ENCODE assay signal across 8 cellular contexts in genomic region chr9:124011460-124012301, GRCh38. TPM values are rescaled to one million over a fixed set of nuclear protein-coding genes. Genes with fewer than 3 reads are reported as not detected.
DNase-seq lines count a peak whose midpoint lies in the region; ATAC-seq, FAIRE-seq and TF ChIP-seq lines count a peak whose summit lies in the region.

LHX2 (plus strand) TSS chr9:124011768; CDS start chr9:124012349, 581 bp downstream.

- H3K79me2 ChIP-seq in keratinocyte (ENCODE audit: control insufficient read depth, insufficient read depth, low read length): no peaks in the 10 kb centered on the region

- H3K27me3 ChIP-seq in breast epithelium (peaks cover 31 to 100% of the 10 kb centered on the region in 2 donors), keratinocyte (ENCODE audit: control insufficient read depth, extremely low read depth, insufficient read depth, low read length) (peaks cover 98% of the 10 kb centered on the region)

- H3K4me1 ChIP-seq in breast epithelium (peaks cover 0 to 17% of the 10 kb centered on the region in 2 donors), keratinocyte (ENCODE audit: control insufficient read depth, extremely low read depth, insufficient read depth, low read length) (peaks cover 19% of the 10 kb centered on the region)

- H3K9me1 ChIP-seq in keratinocyte (ENCODE audit: control insufficient read depth, extremely low read depth, insufficient read depth, low read length): no peaks in the 10 kb centered on the region

- dilution Hi-C loops in keratinocyte (cut with MboI; ENCODE audit: extremely low pct_ligation_motif_present, low sequenced_read_pairs): no loop called here

- TF ChIP-seq POLR2A in breast epithelium (IDR thresholded peaks at IDR 0.05): no peak

- ATAC-seq in HG02885 (IDR thresholded peaks at IDR 0.05; ENCODE audit: poor library complexity, unreplicated experiment): peak; percentile 64
- no peak for ATAC-seq in GM18520 (IDR thresholded peaks at IDR 0.05; ENCODE audit: unreplicated experiment)

- intact Hi-C loops in breast epithelium (cut with DNase I; ENCODE audit: low total_unique reads): no loop called here

- H3K4me3 ChIP-seq in breast epithelium (peak within 1 kb of the TSS; percentile 24 to 63 (median 37)), keratinocyte (ENCODE audit: control insufficient read depth in 2 of 3, extremely low read depth in 1 of 3, insufficient read depth in 2 of 3, low read depth in 1 of 3, low read length in 3 of 3) (peak within 1 kb of the TSS; percentile 15 to 46 (median 34))

- H3K4me2 ChIP-seq in keratinocyte (ENCODE audit: control insufficient read depth, extremely low read depth, insufficient read depth, low read depth, low read length): peak within 1 kb of the TSS; percentile 62

- TF ChIP-seq CTCF in breast epithelium (IDR thresholded peaks at IDR 0.05): no peak
- no peak for TF ChIP-seq CTCF in keratinocyte (optimal IDR thresholded peaks at IDR 0.05 in 1 of 3, IDR thresholded peaks at IDR 0.05 in 1 of 3, conservative IDR thresholded peaks at IDR 0.05 in 1 of 3; ENCODE audit: extremely low read depth in 1 of 3, insufficient read depth in 2 of 3, low read length in 3 of 3)

- DNase-seq in DMS53 (lab: John Stamatoyannopoulos, UW) (peak; percentile 97), NCI-H526 treated with DMSO at 0.1 percent for 48 hours (lab: John Stamatoyannopoulos, UW) (peak; percentile 70), breast epithelium (ENCODE audit: low spot score in 2 of 2) (no peak), keratinocyte (ENCODE audit: low read depth, low spot score) (peak; percentile 5), inferior parietal cortex (ENCODE audit: extremely low spot score) (no peak)
- DNase-seq in stimulated activated CD4-positive, alpha-beta T cell treated with anti-CD3 and anti-CD28 coated beads, TNF-alpha, amount 100 ng/mL, for 24 hours (ENCODE audit: low read depth in 3 of 3): peak in 2 of 3 experiments; percentile 13 to 68

- H4K20me1 ChIP-seq in keratinocyte (ENCODE audit: control insufficient read depth, extremely low read depth, insufficient read depth, low read length): peaks cover 9% of the 10 kb centered on the region

- no peak for FAIRE-seq in keratinocyte (lab: Jason Lieb, UNC)

- H3K27ac ChIP-seq in breast epithelium: no peak within 1 kb of the TSS
- no peak within 1 kb of the TSS for H3K27ac ChIP-seq in keratinocyte (ENCODE audit: control insufficient read depth, insufficient read depth, low read length)

- no peaks in the 10 kb centered on the region for H3K9me3 ChIP-seq in breast epithelium
- H3K9me3 ChIP-seq in keratinocyte (ENCODE audit: control insufficient read depth, low read depth, low read length): no peaks in the 10 kb centered on the region

- no peaks in the 10 kb centered on the region for H3K36me3 ChIP-seq in breast epithelium
- H3K36me3 ChIP-seq in keratinocyte (ENCODE audit: control insufficient read depth in 2 of 2, extremely low read depth in 1 of 2, insufficient read depth in 2 of 2, low read length in 2 of 2): no peaks in the 10 kb centered on the region

- H2AFZ ChIP-seq in keratinocyte (ENCODE audit: control insufficient read depth, low read length): no peak within 1 kb of the TSS

- H3K9ac ChIP-seq in keratinocyte (ENCODE audit: control insufficient read depth, extremely low read depth, insufficient read depth, low read length): no peak within 1 kb of the TSS

RNA-seq across cellular contexts. Expression of gene LHX2, which starts in this region (rescaled TPM):
- total RNA-seq in breast epithelium: not detected
- 0.07 TPM in 1 of 3 replicates, not detected in the others for polyA plus RNA-seq in keratinocyte
- polyA plus RNA-seq in keratinocyte (2011; ENCODE audit: low read depth): not detected
- not detected in 2 replicates for polyA plus RNA-seq in keratinocyte (2011; cell fraction: cytosol; rRNA removed)
- 0.11 TPM in 1 of 2 replicates, not detected in the other for polyA plus RNA-seq in keratinocyte (2011; cell fraction: nucleus; rRNA removed)
- 0.24 TPM in 1 of 2 replicates, not detected in the other for polyA plus RNA-seq in keratinocyte (2012; ENCODE audit: low replicate concordance)
- 0.26 TPM in 1 of 3 replicates, not detected in the others for polyA minus RNA-seq in keratinocyte
- not detected for polyA minus RNA-seq in keratinocyte (2011; cell fraction: cytosol; rRNA and poly(A)+ RNA removed)
- polyA minus RNA-seq in keratinocyte (2011; cell fraction: nucleus; rRNA and poly(A)+ RNA removed): not detected in 2 replicates

Comparison
In these comparisons a context has a peak if more than half of its experiments do, and no peak if none do; other contexts are left out.
1. Peak in DNase-seq, H3K4me3 ChIP-seq and H3K4me2 ChIP-seq in keratinocyte; RNA of the gene not detected or under 1 TPM.
2. DNase-seq: peak in DMS53 (single experiment), NCI-H526 treated with DMSO at 0.1 percent for 48 hours (single experiment) and stimulated activated CD4-positive, alpha-beta T cell treated with anti-CD3 and anti-CD28 coated beads, TNF-alpha, amount 100 ng/mL, for 24 hours (2 of 3); none in breast epithelium (0 of 2) and inferior parietal cortex (single experiment).